Comparison of ENCODE assay signal across 8 cellular contexts in genomic region chr19:16382775-16383543, GRCh38. TPM values are rescaled to one million over a fixed set of nuclear protein-coding genes. Genes with fewer than 3 reads are reported as not detected.
DNase-seq lines count a peak whose midpoint lies in the region; ATAC-seq and TF ChIP-seq lines count a peak whose summit lies in the region.

No MANE protein-coding gene starts in this region.

- no peak overlapping the region for H2AFZ ChIP-seq in OCI-LY1 (ENCODE audit: low read length)

- TF ChIP-seq POLR2A in erythroblast (IDR thresholded peaks at IDR 0.05; ENCODE audit: low read length) = no peak

- H3K36me3 ChIP-seq in H7 (replicated peaks; ENCODE audit: control insufficient read depth, insufficient read depth, low read length) = peaks cover 13% of the 10 kb centered on the region
- peaks cover 45% of the 10 kb centered on the region for H3K36me3 ChIP-seq in OCI-LY1 (ENCODE audit: insufficient read depth, low read length)
- peaks cover 20 to 26% of the 10 kb centered on the region in 2 donors for H3K36me3 ChIP-seq in mucosa of rectum (ENCODE audit: control insufficient read depth in 2 of 2, insufficient read depth in 2 of 2, low read length in 2 of 2)

- no peaks in the 10 kb centered on the region for H3K9me2 ChIP-seq in OCI-LY1 (ENCODE audit: low read depth, low read length)

- H3K9me3 ChIP-seq in OCI-LY1 (ENCODE audit: low read length) (no peaks in the 10 kb centered on the region), mucosa of rectum (ENCODE audit: control insufficient read depth in 2 of 2, low read length in 2 of 2) (no peaks in the 10 kb centered on the region)

- no peak overlapping the region for H3K4me2 ChIP-seq in OCI-LY1 (ENCODE audit: low read length)

- no peaks in the 10 kb centered on the region for H3K79me2 ChIP-seq in OCI-LY1 (ENCODE audit: insufficient read depth, low read length)

- no peaks in the 10 kb centered on the region for H3F3A ChIP-seq in OCI-LY1 (ENCODE audit: insufficient read depth, low read length)

- H3K4me1 ChIP-seq in OCI-LY1 (ENCODE audit: insufficient read depth, low read length, severe bottlenecking) (peaks cover 10% of the 10 kb centered on the region), mucosa of rectum (ENCODE audit: control insufficient read depth in 2 of 2, insufficient read depth in 2 of 2, low read length in 2 of 2) (peaks cover 6 to 13% of the 10 kb centered on the region in 2 donors)

- peak; percentile 79 for TF ChIP-seq CTCF in OCI-LY1 (IDR thresholded peaks at IDR 0.05; ENCODE audit: low read length)

- H3K27ac ChIP-seq in OCI-LY1 (ENCODE audit: low read depth, low read length, poor library complexity, severe bottlenecking) (no peak overlapping the region), mucosa of rectum (ENCODE audit: low read depth in 2 of 2, low read length in 2 of 2) (peak overlapping the region; percentile 62 to 69)

- ATAC-seq in GM18511 (IDR thresholded peaks at IDR 0.05; ENCODE audit: unreplicated experiment) = no peak

- no peak overlapping the region for H3K4me3 ChIP-seq in H7 (ENCODE audit: insufficient read depth, low read depth, low read length)
- H3K4me3 ChIP-seq in OCI-LY1 (ENCODE audit: low read depth, low read length, poor library complexity, severe bottlenecking) = no peak overlapping the region
- peak overlapping the region in 1 of 2 donors; percentile 26 for H3K4me3 ChIP-seq in mucosa of rectum (ENCODE audit: low read length in 2 of 2)

- DNase-seq in Ammon's horn (ENCODE audit: low spot score) (peak; percentile 87), H7 (peak; percentile 96), activated T-cell treated with anti-CD3 and anti-CD28 coated beads for 4 hours (peak; percentile 73), erythroblast (lab: John Stamatoyannopoulos, UW) (peak; percentile 57 to 78)
- DNase-seq in stimulated activated CD8-positive, alpha-beta memory T cell treated with anti-CD3 and anti-CD28 coated beads, Interleukin-2, amount 100 ng/mL, for 48 hours (ENCODE audit: low read depth in 2 of 2) = peak; percentile 49 to 52

- no peaks in the 10 kb centered on the region for H3K27me3 ChIP-seq in H7 (ENCODE audit: control insufficient read depth, insufficient read depth, low read length)
- H3K27me3 ChIP-seq in OCI-LY1 (ENCODE audit: insufficient read depth, low read length) = no peaks in the 10 kb centered on the region
- H3K27me3 ChIP-seq in mucosa of rectum (ENCODE audit: control insufficient read depth in 2 of 2, insufficient read depth in 2 of 2, low read length in 2 of 2) = no peaks in the 10 kb centered on the region

- H4K20me1 ChIP-seq in OCI-LY1 (ENCODE audit: insufficient read depth, low read length) = no peaks in the 10 kb centered on the region

- no peak overlapping the region for H3K9ac ChIP-seq in OCI-LY1 (ENCODE audit: low read length)
- H3K9ac ChIP-seq in mucosa of rectum (ENCODE audit: low read depth in 1 of 2, low read length in 2 of 2) = peak overlapping the region in 1 of 2 donors; percentile 7

RNA-seq across cellular contexts. Expression of gene KLF2, which starts 58.3 kb away (rescaled TPM):
- total RNA-seq in H7 (2014; rRNA removed; shearing (Covaris generic)) = not detected in 2 replicates
